ENCODE assay signal across 22 cellular contexts in genomic region chr15:51494411-51495314, GRCh38.
DNase-seq lines count a peak whose midpoint lies in the region; ATAC-seq, FAIRE-seq and TF ChIP-seq lines count a peak whose summit lies in the region.
"Had no signal": no experiment of that assay in that cellular context is flagged by ENCODE, and none has a peak within 500 bp of the region (broad histone marks: within the 10 kb centered on the region; RNA-seq: fewer than 3 reads in every experiment).

No MANE protein-coding gene starts in this region.

- peaks cover 0 to 4% of the 10 kb centered on the region in 2 donors for H3K4me1 ChIP-seq in left lung
- H3K4me1 ChIP-seq: foreskin keratinocyte, prostate gland, testis had no signal

- peaks cover 0 to 55% of the 10 kb centered on the region in 2 donors for H3K36me3 ChIP-seq in left lung
- H3K36me3 ChIP-seq: prostate gland had no signal

- FAIRE-seq in HTR-8/SVneo (lab: Jason Lieb, UNC), result no peak

- no peaks in the 10 kb centered on the region for H3K27me3 ChIP-seq in left lung
- H3K27me3 ChIP-seq: foreskin keratinocyte, testis had no signal

- H3K4me3 ChIP-seq in fibroblast of the aortic adventitia (ENCODE audit: low read depth, low read length) (no peak overlapping the region), left lung (no peak overlapping the region)
- H3K4me3 ChIP-seq: prostate gland, testis had no signal

- no peaks in the 10 kb centered on the region for H3K9me3 ChIP-seq in left lung
- H3K9me3 ChIP-seq: prostate gland, testis had no signal

- H3K27ac ChIP-seq in VCaP (peak overlapping the region; percentile 50), left lung (no peak overlapping the region)
- H3K27ac ChIP-seq: foreskin keratinocyte, prostate gland, testis had no signal

- intact Hi-C loops in left lung (cut with DNase I), result no loop called here

- no peak for ATAC-seq in left lung
- ATAC-seq: foreskin keratinocyte had no signal

- TF ChIP-seq CTCF in VCaP (conservative IDR thresholded peaks at IDR 0.05), result no peak
- no peak for TF ChIP-seq CTCF in fibroblast of the aortic adventitia (IDR thresholded peaks at IDR 0.05; ENCODE audit: insufficient read depth, low read length)
- no peak for TF ChIP-seq CTCF in left lung (IDR thresholded peaks at IDR 0.05)

- peak; percentile 13 for DNase-seq in A172 (ENCODE audit: low spot score)
- DNase-seq in HTR-8/SVneo (ENCODE audit: insufficient read length, low spot score), result peak; percentile 4
- peak; percentile 41 for DNase-seq in fibroblast of the aortic adventitia (ENCODE audit: low read depth)
- DNase-seq in NCI-H345 (lab: John Stamatoyannopoulos, UW), result no peak
- DNase-seq in OCI-M1 (lab: John Stamatoyannopoulos, UW), result no peak
- DNase-seq in left lung, result no peak
- no peak for DNase-seq in cerebellar cortex (ENCODE audit: low spot score)
- DNase-seq: activated CD4-positive, alpha-beta T cell treated with anti-CD3 and anti-CD28 coated beads, Interleukin-2, amount 10 ng/mL, durations not matched to agents 24 days and 14 days; activated CD8-positive, alpha-beta memory T cell treated with anti-CD3 and anti-CD28 coated beads, Interleukin-2, amount 50 U/mL, for 4 hours; activated gamma-delta T cell treated with Interleukin-2 at 50 U/mL for 16 hours; amygdala; CD4-positive, CD25-positive, alpha-beta regulatory T cell; foreskin keratinocyte; kidney glomerular epithelial cell; NCI-H1048; NCI-H2081 treated with DMSO at 0.1 percent for 48 hours; NCI-H524 treated with DMSO at 0.1 percent for 48 hours; SHP77 treated with DMSO at 0.1 percent for 48 hours; T-helper 2 cell; testis had no signal

Comparison
In these comparisons a context has a peak if more than half of its experiments do, and no peak if none do; other contexts are left out.
1. DNase-seq: peak in A172 (single experiment), HTR-8/SVneo (single experiment) and fibroblast of the aortic adventitia (single experiment); none in NCI-H345 (single experiment), OCI-M1 (single experiment), left lung (0 of 2) and cerebellar cortex (single experiment).